24 cellular contexts compared by ENCODE assay signal in genomic region chr14:52602131-52602530, GRCh38. TPM values are rescaled to one million over a fixed set of nuclear protein-coding genes. Genes with fewer than 3 reads are reported as not detected.
A peak's percentile ranks its signal among the peaks of the same experiment; 100 is the strongest.
DNase-seq lines count a peak whose midpoint lies in the region; ATAC-seq, FAIRE-seq and TF ChIP-seq lines count a peak whose summit lies in the region.
"Had no signal": no experiment of that assay in that cellular context is flagged by ENCODE, and none has a peak within 500 bp of the region (broad histone marks: within the 10 kb centered on the region; RNA-seq: fewer than 3 reads in every experiment).

No MANE protein-coding gene starts in this region.

- no peaks in the 10 kb centered on the region for H3K79me2 ChIP-seq in PC-9 (ENCODE audit: low read depth)

- peak overlapping the region; percentile 35 for H3K4me3 Mint-ChIP-seq in activated naive CD8-positive, alpha-beta T cell treated with anti-CD3 and anti-CD28 coated beads, Interleukin-2, amount 10 ng/mL, durations not matched to agents 7 days and 5 days
- H3K4me3 Mint-ChIP-seq in activated naive CD8-positive, alpha-beta T cell treated with anti-CD3 and anti-CD28 coated beads, Interleukin-2, amount 50 U/mL, for 24 hours: no peak overlapping the region
- H3K4me3 Mint-ChIP-seq: activated CD4-positive, alpha-beta T cell treated with anti-CD3 and anti-CD28 coated beads for 36 hours; H9; T-cell had no signal

- POLR2A ChIA-PET in activated naive CD8-positive, alpha-beta T cell treated with anti-CD3 and anti-CD28 coated beads, Interleukin-2, amount 10 ng/mL, durations not matched to agents 7 days and 5 days (lab: Charles Lee): no interaction called here
- POLR2A ChIA-PET in PC-9 (lab: Charles Lee; ENCODE audit: unreplicated experiment): no interaction called here

- TF ChIP-seq CTCF in PC-9 (conservative IDR thresholded peaks at IDR 0.05): no peak

- ATAC-seq in activated naive CD8-positive, alpha-beta T cell treated with anti-CD3 and anti-CD28 coated beads, Interleukin-2, amount 10 ng/mL, durations not matched to agents 7 days and 5 days (ENCODE audit: low read depth): no peak
- no peak for ATAC-seq in activated naive CD8-positive, alpha-beta T cell treated with anti-CD3 and anti-CD28 coated beads, Interleukin-2, amount 50 U/mL, for 24 hours
- ATAC-seq: activated CD4-positive, alpha-beta T cell treated with anti-CD3 and anti-CD28 coated beads for 36 hours; heart right ventricle; left cardiac atrium; T-cell had no signal

- CTCF ChIA-PET in PC-9 (lab: Charles Lee): no interaction called here

- H3K4me2 ChIP-seq in PC-9: no peak overlapping the region

- H3K9me2 ChIP-seq in PC-9 (ENCODE audit: insufficient read depth): no peaks in the 10 kb centered on the region

- no TSS peak for BruUV-seq in PC-9 (replicated peaks; lab: Mats Ljungman, UMichigan)

- FAIRE-seq in GM19239 (lab: Jason Lieb, UNC): no peak

- H3K4me1 ChIP-seq in PC-9 (replicated peaks; ENCODE audit: insufficient read depth): no peaks in the 10 kb centered on the region
- H3K4me1 ChIP-seq: heart right ventricle, upper lobe of left lung had no signal

- H3K9me3 Mint-ChIP-seq in activated naive CD8-positive, alpha-beta T cell treated with anti-CD3 and anti-CD28 coated beads, Interleukin-2, amount 10 ng/mL, durations not matched to agents 7 days and 5 days: peaks cover 10% of the 10 kb centered on the region
- H3K9me3 Mint-ChIP-seq in activated naive CD8-positive, alpha-beta T cell treated with anti-CD3 and anti-CD28 coated beads, Interleukin-2, amount 50 U/mL, for 24 hours: peaks cover 16% of the 10 kb centered on the region

- in situ Hi-C loops in KBM-7 (cut with MboI; ENCODE audit: low pct_unique_long_range_greater_than_20kb, low sequenced_read_pairs): no loop called here

- H3K27ac Mint-ChIP-seq in activated naive CD8-positive, alpha-beta T cell treated with anti-CD3 and anti-CD28 coated beads, Interleukin-2, amount 10 ng/mL, durations not matched to agents 7 days and 5 days: peak overlapping the region; percentile 10
- H3K27ac Mint-ChIP-seq in activated naive CD8-positive, alpha-beta T cell treated with anti-CD3 and anti-CD28 coated beads, Interleukin-2, amount 50 U/mL, for 24 hours: no peak overlapping the region
- H3K27ac Mint-ChIP-seq: activated CD4-positive, alpha-beta T cell treated with anti-CD3 and anti-CD28 coated beads for 36 hours; H9; T-cell had no signal

- no peaks in the 10 kb centered on the region for H3K27me3 ChIP-seq in PC-9 (ENCODE audit: insufficient read depth, low read depth)
- H3K27me3 ChIP-seq: brain microvascular endothelial cell, heart right ventricle, upper lobe of left lung had no signal

- peaks cover 7% of the 10 kb centered on the region; the same call in 1 of the 2 replicates for H3K9me3 ChIP-seq in PC-9 (ENCODE audit: insufficient read depth, low read depth)

- intact Hi-C loops in PC-9 (cut with micrococcal nuclease; ENCODE audit: unreplicated experiment): no loop called here

- no peak overlapping the region for H3K4me3 ChIP-seq in PC-9
- H3K4me3 ChIP-seq: heart right ventricle, skin epidermis, upper lobe of left lung had no signal

- H3F3A ChIP-seq in PC-9 (ENCODE audit: insufficient read depth, low read depth): no peaks in the 10 kb centered on the region

- H3K27ac ChIP-seq in PC-9: no peak overlapping the region
- H3K27ac ChIP-seq: brain microvascular endothelial cell, epithelial cell of prostate, heart right ventricle, skin epidermis, upper lobe of left lung had no signal

- H2AFZ ChIP-seq in PC-9: 0 out of 2 replicates have a peak overlapping the region, but pooled peaks have one; percentile 33

- no peak for DNase-seq in activated naive CD8-positive, alpha-beta T cell treated with anti-CD3 and anti-CD28 coated beads, Interleukin-2, amount 10 ng/mL, durations not matched to agents 7 days and 5 days
- no peak for DNase-seq in activated naive CD8-positive, alpha-beta T cell treated with anti-CD3 and anti-CD28 coated beads, Interleukin-2, amount 50 U/mL, for 24 hours
- peak; percentile 31 for DNase-seq in KBM-7
- DNase-seq in PC-9: no peak
- no peak for DNase-seq in DMS53 treated with DMSO at 0.1 percent for 48 hours (lab: John Stamatoyannopoulos, UW; ENCODE audit: unreplicated experiment)
- DNase-seq in GM19239 (ENCODE audit: insufficient read length, low spot score): no peak
- DNase-seq in anterior cingulate cortex (lab: John Stamatoyannopoulos, UW): no peak
- DNase-seq in CD1c-positive myeloid dendritic cell (ENCODE audit: extremely low spot score): no peak
- DNase-seq: activated CD4-positive, alpha-beta T cell treated with anti-CD3 and anti-CD28 coated beads for 36 hours; activated gamma-delta T cell treated with Interleukin-2 at 50 U/mL for 16 hours; brain microvascular endothelial cell; DMS79; H9; heart right ventricle; left cardiac atrium; mesenchymal stem cell; NCI-H2081; NCI-H226; Right ventricle myocardium superior; stimulated activated CD4-positive, alpha-beta T cell treated with anti-CD3 and anti-CD28 coated beads, Interleukin-1b, Interleukin-23, amount 100 ng/mL, for 48 hours; T-cell; upper lobe of left lung had no signal

- no peaks in the 10 kb centered on the region for H4K20me1 ChIP-seq in PC-9 (ENCODE audit: insufficient read depth)

- peaks cover 5% of the 10 kb centered on the region for H3K4me1 Mint-ChIP-seq in activated naive CD8-positive, alpha-beta T cell treated with anti-CD3 and anti-CD28 coated beads, Interleukin-2, amount 10 ng/mL, durations not matched to agents 7 days and 5 days
- H3K4me1 Mint-ChIP-seq in activated naive CD8-positive, alpha-beta T cell treated with anti-CD3 and anti-CD28 coated beads, Interleukin-2, amount 50 U/mL, for 24 hours: no peaks in the 10 kb centered on the region

- peaks cover 2% of the 10 kb centered on the region for H3K36me3 Mint-ChIP-seq in activated naive CD8-positive, alpha-beta T cell treated with anti-CD3 and anti-CD28 coated beads, Interleukin-2, amount 10 ng/mL, durations not matched to agents 7 days and 5 days
- H3K36me3 Mint-ChIP-seq in activated naive CD8-positive, alpha-beta T cell treated with anti-CD3 and anti-CD28 coated beads, Interleukin-2, amount 50 U/mL, for 24 hours (ENCODE audit: low read depth): no peaks in the 10 kb centered on the region
- H3K36me3 Mint-ChIP-seq: T-cell had no signal

- peaks cover 24% of the 10 kb centered on the region for H3K27me3 Mint-ChIP-seq in activated naive CD8-positive, alpha-beta T cell treated with anti-CD3 and anti-CD28 coated beads, Interleukin-2, amount 10 ng/mL, durations not matched to agents 7 days and 5 days
- peaks cover 3% of the 10 kb centered on the region for H3K27me3 Mint-ChIP-seq in activated naive CD8-positive, alpha-beta T cell treated with anti-CD3 and anti-CD28 coated beads, Interleukin-2, amount 50 U/mL, for 24 hours
- H3K27me3 Mint-ChIP-seq: T-cell had no signal

- no peaks in the 10 kb centered on the region for H3K36me3 ChIP-seq in PC-9 (ENCODE audit: low read depth)
- H3K36me3 ChIP-seq: brain microvascular endothelial cell, heart right ventricle, upper lobe of left lung had no signal

RNA-seq across cellular contexts. Expression of gene GPR137C, which starts 49.5 kb away (rescaled TPM):
- under 1 TPM; 0.45 to 0.47 TPM for total RNA-seq in activated naive CD8-positive, alpha-beta T cell treated with anti-CD3 and anti-CD28 coated beads, Interleukin-2, amount 10 ng/mL, durations not matched to agents 7 days and 5 days
- 1.1 and 1.2 TPM in 2 replicates for total RNA-seq in PC-9 (2021)

RNA-seq across cellular contexts. Expression of gene TXNDC16, which starts 49.8 kb away (rescaled TPM):
- 10 to 100 TPM; 10.1 to 13.2 TPM for total RNA-seq in activated naive CD8-positive, alpha-beta T cell treated with anti-CD3 and anti-CD28 coated beads, Interleukin-2, amount 10 ng/mL, durations not matched to agents 7 days and 5 days
- 5.7 and 7.9 TPM in 2 replicates for total RNA-seq in PC-9 (2021)
